ENCODE assay signal across 8 cellular contexts in genomic region chr17:57597531-57598453, GRCh38.
DNase-seq lines count a peak whose midpoint lies in the region; ATAC-seq and TF ChIP-seq lines count a peak whose summit lies in the region.

No MANE protein-coding gene starts in this region.

- no peak overlapping the region for H3K4me3 Mint-ChIP-seq in activated naive CD4-positive, alpha-beta T cell treated with anti-CD3 and anti-CD28 coated beads, Interleukin-2, amount 10 ng/mL, durations not matched to agents 7 days and 5 days

- CTCF ChIA-PET in activated naive CD4-positive, alpha-beta T cell treated with anti-CD3 and anti-CD28 coated beads, Interleukin-2, amount 10 ng/mL, durations not matched to agents 7 days and 5 days (lab: Charles Lee) = interaction anchor here (0.6 to 7.4 kb wide), 39 partner anchors 8 to 517 kb away, joined by 3 to 138 read pairs (median 4); no protein-coding TSS in a partner anchor
- CTCF ChIA-PET in SK-N-SH (lab: Yijun Ruan, JAX) = interaction anchor here (0.6 to 17.7 kb wide), 86 partner anchors 10 to 476 kb away, joined by 3 to 298 read pairs (median 4); partner anchors contain the start of genes CCDC182 and MRPS23

- H3K9me2 ChIP-seq in MM.1S (replicated peaks; ENCODE audit: insufficient read depth, low read length) (no peaks in the 10 kb centered on the region), SK-N-SH (no peaks in the 10 kb centered on the region)

- H3K27ac Mint-ChIP-seq in activated naive CD4-positive, alpha-beta T cell treated with anti-CD3 and anti-CD28 coated beads, Interleukin-2, amount 10 ng/mL, durations not matched to agents 7 days and 5 days = peak overlapping the region; percentile 75

- H3K27me3 ChIP-seq in MM.1S (replicated peaks; ENCODE audit: insufficient read depth, low read length) = no peaks in the 10 kb centered on the region
- no peaks in the 10 kb centered on the region for H3K27me3 ChIP-seq in SK-N-SH (ENCODE audit: insufficient read depth)
- H3K27me3 ChIP-seq in left lung = no peaks in the 10 kb centered on the region
- no peaks in the 10 kb centered on the region for H3K27me3 ChIP-seq in thoracic aorta (replicated peaks; ENCODE audit: insufficient read depth)

- H3K27me3 Mint-ChIP-seq in activated naive CD4-positive, alpha-beta T cell treated with anti-CD3 and anti-CD28 coated beads, Interleukin-2, amount 10 ng/mL, durations not matched to agents 7 days and 5 days = no peaks in the 10 kb centered on the region

- H3K4me2 ChIP-seq in MM.1S (ENCODE audit: low read depth, low read length) (no peak overlapping the region), SK-N-SH (no peak overlapping the region)

- peaks cover 39% of the 10 kb centered on the region for H3K36me3 Mint-ChIP-seq in activated naive CD4-positive, alpha-beta T cell treated with anti-CD3 and anti-CD28 coated beads, Interleukin-2, amount 10 ng/mL, durations not matched to agents 7 days and 5 days

- H3F3A ChIP-seq in MM.1S (ENCODE audit: insufficient read depth, low read length) (no peaks in the 10 kb centered on the region; the same call in 1 of the 2 replicates), SK-N-SH (replicated peaks; ENCODE audit: insufficient read depth) (peaks cover 6% of the 10 kb centered on the region)

- peaks cover 22% of the 10 kb centered on the region for H3K4me1 ChIP-seq in MM.1S (ENCODE audit: low read length)
- peaks cover 5 to 87% of the 10 kb centered on the region in 2 experiments; a peak in 3 of 4 replicates for H3K4me1 ChIP-seq in SK-N-SH (ENCODE audit: control insufficient read depth in 1 of 2, insufficient read depth in 2 of 2, low read depth in 1 of 2, low read length in 1 of 2)
- H3K4me1 ChIP-seq in left lung = peaks cover 0 to 26% of the 10 kb centered on the region in 2 donors
- peaks cover 4 to 28% of the 10 kb centered on the region in 2 donors for H3K4me1 ChIP-seq in thoracic aorta (ENCODE audit: control insufficient read depth in 1 of 2, low read depth in 2 of 2)

- no peaks in the 10 kb centered on the region for H3K36me3 ChIP-seq in MM.1S (replicated peaks; ENCODE audit: insufficient read depth, low read length)
- H3K36me3 ChIP-seq in SK-N-SH (replicated peaks in 1 of 2; ENCODE audit: control insufficient read depth in 1 of 2, insufficient read depth in 2 of 2, low read length in 1 of 2) = no peaks in the 10 kb centered on the region
- H3K36me3 ChIP-seq in left lung = no peaks in the 10 kb centered on the region
- H3K36me3 ChIP-seq in thoracic aorta = no peaks in the 10 kb centered on the region

- DNase-seq in activated naive CD4-positive, alpha-beta T cell treated with anti-CD3 and anti-CD28 coated beads, Interleukin-2, amount 10 ng/mL, durations not matched to agents 7 days and 5 days = peak; percentile 62
- no peak for DNase-seq in activated naive CD4-positive, alpha-beta T cell (lab: John Stamatoyannopoulos, UW)
- DNase-seq in MM.1S (no peak), SK-N-SH (peak; percentile 82), choroid plexus epithelial cell (ENCODE audit: low read depth) (peak; percentile 85), left lung (peak in 1 of 2 donors; percentile 57), thoracic aorta (ENCODE audit: low spot score) (no peak)
- DNase-seq in NK-92 treated with Interleukin-12 subunit alpha and Interleukin-12 subunit beta, amount 100 ng/mL, for 24 hours (lab: John Stamatoyannopoulos, UW) = no peak

- peaks cover 10% of the 10 kb centered on the region for H3K9me3 Mint-ChIP-seq in activated naive CD4-positive, alpha-beta T cell treated with anti-CD3 and anti-CD28 coated beads, Interleukin-2, amount 10 ng/mL, durations not matched to agents 7 days and 5 days

- no peaks in the 10 kb centered on the region for H3K79me2 ChIP-seq in MM.1S (ENCODE audit: low read length)
- H3K79me2 ChIP-seq in SK-N-SH (ENCODE audit: insufficient read depth) = 0 out of 2 replicates have a peak, but pooled peaks cover 3% of the 10 kb centered on the region

- intact Hi-C loops in left lung (cut with DNase I) = no loop called here

- H4K20me1 ChIP-seq in MM.1S (ENCODE audit: insufficient read depth, low read length) (no peaks in the 10 kb centered on the region), SK-N-SH (ENCODE audit: insufficient read depth) (no peaks in the 10 kb centered on the region)

- peak; percentile 87 for TF ChIP-seq RAD21 in SK-N-SH (IDR thresholded peaks at IDR 0.05; ENCODE audit: low read length)

- H3K27ac ChIP-seq in MM.1S (ENCODE audit: low read length) = no peak overlapping the region
- H3K27ac ChIP-seq in SK-N-SH (ENCODE audit: low read depth in 2 of 2, low read length in 1 of 2) = peak overlapping the region; percentile 48 to 99
- H3K27ac ChIP-seq in left lung = no peak overlapping the region
- peak overlapping the region; percentile 35 to 55 for H3K27ac ChIP-seq in thoracic aorta

- POLR2A ChIA-PET in SK-N-SH (lab: Yijun Ruan, JAX) = interaction anchor here (0.7 to 5.5 kb wide), 29 partner anchors 12 to 341 kb away, joined by 3 to 54 read pairs (median 5); partner anchors contain the start of gene MSI2

- H2AFZ ChIP-seq in MM.1S (ENCODE audit: low read length) (no peak overlapping the region), SK-N-SH (ENCODE audit: low read depth) (no peak overlapping the region)

- ATAC-seq in left lung = peak; percentile 91
- no peak for ATAC-seq in thoracic aorta (ENCODE audit: insufficient number of reproducible peaks, low FRiP score, low read depth)

- TF ChIP-seq CTCF in MM.1S (IDR thresholded peaks at IDR 0.05; ENCODE audit: low read length) (peak; percentile 74), SK-N-SH (IDR thresholded peaks at IDR 0.05) (peak; percentile 99), choroid plexus epithelial cell (conservative IDR thresholded peaks at IDR 0.05; ENCODE audit: low read depth, low read length) (peak; percentile 97), left lung (IDR thresholded peaks at IDR 0.05) (peak; percentile 72 to 77), thoracic aorta (IDR thresholded peaks at IDR 0.05) (peak; percentile 71)

- 45% methylated on average over 8 of the region's 8 CpGs for WGBS in SK-N-SH (ENCODE audit: low lambda C conversion rate)

- peak; percentile 46 to 99; a peak in 2 of 4 replicates for TF ChIP-seq EP300 in SK-N-SH (IDR thresholded peaks at IDR 0.05; ENCODE audit: borderline replicate concordance in 1 of 2, low read depth in 1 of 2, low read length in 1 of 2)

- H3K4me3 ChIP-seq in MM.1S (ENCODE audit: low read length) = no peak overlapping the region
- no peak overlapping the region; a peak in 1 of 4 replicates for H3K4me3 ChIP-seq in SK-N-SH (ENCODE audit: low read depth in 2 of 2, low read length in 1 of 2)
- H3K4me3 ChIP-seq in choroid plexus epithelial cell (ENCODE audit: low read depth, low read length) = no peak overlapping the region
- no peak overlapping the region for H3K4me3 ChIP-seq in left lung
- H3K4me3 ChIP-seq in thoracic aorta = no peak overlapping the region

- H3K9ac ChIP-seq in MM.1S (ENCODE audit: low read length) = no peak overlapping the region
- no peak overlapping the region for H3K9ac ChIP-seq in SK-N-SH

- H3K4me1 Mint-ChIP-seq in activated naive CD4-positive, alpha-beta T cell treated with anti-CD3 and anti-CD28 coated beads, Interleukin-2, amount 10 ng/mL, durations not matched to agents 7 days and 5 days = peaks cover 55% of the 10 kb centered on the region

- H3K9me3 ChIP-seq in MM.1S (replicated peaks; ENCODE audit: insufficient read depth, low read length) (no peaks in the 10 kb centered on the region), SK-N-SH (no peaks in the 10 kb centered on the region), left lung (peaks cover 0 to 6% of the 10 kb centered on the region in 2 donors), thoracic aorta (no peaks in the 10 kb centered on the region)

TF ChIP-seq in SK-N-SH, 30 proteins besides CTCF, POLR2A, EP300 and RAD21 (continues in another document):
- TF ChIP-seq MXI1 (IDR thresholded peaks at IDR 0.05; ENCODE audit: low read depth, low read length) = peak; percentile 56; the same call in 1 of the 2 replicates
- TF ChIP-seq TCF12 (IDR thresholded peaks at IDR 0.05) = peak; percentile 65
- TF ChIP-seq SIN3A (IDR thresholded peaks at IDR 0.05; ENCODE audit: borderline replicate concordance, low read depth, low read length) = no peak
- no peak; the same call in none of the 2 replicates for TF ChIP-seq FOSL2 (IDR thresholded peaks at IDR 0.05; ENCODE audit: borderline replicate concordance, low read depth)
- peak; percentile 93 for TF ChIP-seq FOXJ3 (CRISPR knock-in tag; IDR thresholded peaks at IDR 0.05)
- TF ChIP-seq CHD2 (IDR thresholded peaks at IDR 0.05; ENCODE audit: low read length, partially characterized antibody) = peak; percentile 89
- 0 out of 2 replicates have a peak, but pooled peaks have one; percentile 13 for TF ChIP-seq IRF3 (IDR thresholded peaks at IDR 0.05; ENCODE audit: low read depth, low read length)
- no peak for TF ChIP-seq JUND (IDR thresholded peaks at IDR 0.05)
- 0 out of 2 replicates have a peak, but pooled peaks have one; percentile 21 for TF ChIP-seq FOXM1 (IDR thresholded peaks at IDR 0.05; ENCODE audit: low read depth)
- TF ChIP-seq SMC3 (IDR thresholded peaks at IDR 0.05; ENCODE audit: low read depth, low read length) = peak; percentile 96
- TF ChIP-seq ELF1 (IDR thresholded peaks at IDR 0.05) = no peak
- 0 out of 2 replicates have a peak, but pooled peaks have one; percentile 11 for TF ChIP-seq GABPA (IDR thresholded peaks at IDR 0.05; ENCODE audit: low read depth)
- peak; percentile 50; the same call in 1 of the 2 replicates for TF ChIP-seq POLR2AphosphoS5 (IDR thresholded peaks at IDR 0.05; ENCODE audit: low read depth, low read length)
- no peak; the same call in 1 of the 2 replicates for TF ChIP-seq NFIC (IDR thresholded peaks at IDR 0.05; ENCODE audit: borderline replicate concordance)

Comparison
In these comparisons a context has a peak if more than half of its experiments do, and no peak if none do; other contexts are left out.
1. DNase-seq: peak in activated naive CD4-positive, alpha-beta T cell treated with anti-CD3 and anti-CD28 coated beads, Interleukin-2, amount 10 ng/mL, durations not matched to agents 7 days and 5 days (single experiment), SK-N-SH (single experiment) and choroid plexus epithelial cell (single experiment); none in activated naive CD4-positive, alpha-beta T cell (0 of 4), MM.1S (single experiment), thoracic aorta (single experiment) and NK-92 treated with Interleukin-12 subunit alpha and Interleukin-12 subunit beta, amount 100 ng/mL, for 24 hours (single experiment).
2. H3K27ac ChIP-seq: peak in SK-N-SH (2 of 2) and thoracic aorta (2 of 2); none in MM.1S (single experiment) and left lung (0 of 2).
3. Peak in every context shown above with its lines, with median percentiles within 50 percentile points of each other: CTCF ChIP-seq.